ENCODE assay signal across 1 cellular context in genomic region chr5:146079695-146080361, GRCh38.
TF ChIP-seq lines count a peak whose summit lies in the region.

No MANE protein-coding gene starts in this region.

TF ChIP-seq in IMR-90, 13 proteins besides CTCF, POLR2A, EP300 and RAD21:
- TF ChIP-seq BHLHE40 (IDR thresholded peaks at IDR 0.05; ENCODE audit: low read depth, low read length): peak; percentile 43; the same call in 1 of the 2 replicates
- no peak for TF ChIP-seq SMC3 (IDR thresholded peaks at IDR 0.05; ENCODE audit: low read depth, low read length)
- TF ChIP-seq NFE2L2 (IDR thresholded peaks at IDR 0.05; ENCODE audit: low read depth, low read length): no peak
- TF ChIP-seq CEBPB (IDR thresholded peaks at IDR 0.05; ENCODE audit: low read depth, low read length): peak; percentile 52
- TF ChIP-seq USF2 (IDR thresholded peaks at IDR 0.05; ENCODE audit: low read depth, low read length): no peak
- TF ChIP-seq MAZ (IDR thresholded peaks at IDR 0.05; ENCODE audit: borderline replicate concordance, low read depth, low read length): no peak
- TF ChIP-seq ELK1 (IDR thresholded peaks at IDR 0.05; ENCODE audit: borderline replicate concordance, low read depth, low read length): no peak
- TF ChIP-seq FOS (IDR thresholded peaks at IDR 0.05; ENCODE audit: low read depth, low read length): no peak
